In the genomic region with DNA sequence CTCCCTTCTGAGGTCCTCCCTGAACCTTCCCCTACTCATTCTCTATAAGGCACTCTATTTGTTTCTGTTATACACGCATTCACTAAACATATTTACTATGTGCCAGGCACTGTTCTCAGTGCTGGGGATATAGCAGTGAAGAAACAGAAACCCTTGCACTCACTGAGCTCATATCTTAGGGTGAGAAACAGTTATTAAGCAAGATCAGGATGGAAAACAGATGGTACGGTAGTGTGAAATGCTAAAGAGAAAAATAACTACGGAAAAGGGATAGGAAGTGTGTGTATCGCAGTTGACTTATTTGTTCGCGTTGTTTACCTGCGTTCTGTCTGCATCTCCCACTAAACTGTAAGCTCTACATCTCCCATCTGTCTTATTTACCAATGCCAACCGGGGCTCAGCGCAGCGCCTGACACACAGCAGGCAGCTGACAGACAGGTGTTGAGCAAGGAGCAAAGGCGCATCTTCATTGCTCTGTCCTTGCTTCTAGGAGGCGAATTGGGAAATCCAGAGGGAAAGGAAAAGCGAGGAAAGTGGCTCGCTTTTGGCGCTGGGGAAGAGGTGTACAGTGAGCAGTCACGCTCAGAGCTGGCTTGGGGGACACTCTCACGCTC, we compare ENCODE assay signal across 9 cellular contexts. TPM values are rescaled to one million over a fixed set of nuclear protein-coding genes. Genes with fewer than 3 reads are reported as not detected.
DNase-seq lines count a peak whose midpoint lies in the region; ATAC-seq, FAIRE-seq and TF ChIP-seq lines count a peak whose summit lies in the region.
"Had no signal": no experiment of that assay in that cellular context is flagged by ENCODE, and none has a peak within 500 bp of the region (broad histone marks: within the 10 kb centered on the region; RNA-seq: fewer than 3 reads in every experiment).

No MANE protein-coding gene starts in this region.

- no peak for ATAC-seq in stimulated activated memory B cell treated with anti-CD40 and anti-IgM and Interleukin-4, amounts not matched to agents 10 μg/mL and 1 μg/mL and 100 μg/mL, for 72 hours
- ATAC-seq in GM21360 (IDR thresholded peaks at IDR 0.05; ENCODE audit: unreplicated experiment) = no peak

- peaks cover 6% of the 10 kb centered on the region for H3K4me1 ChIP-seq in iPS-18a (ENCODE audit: control insufficient read depth, low read depth, low read length)

- no peak for TF ChIP-seq POLR2A in GM12892 (IDR thresholded peaks at IDR 0.05; ENCODE audit: low read depth, low read length)

- no peak overlapping the region for H3K27ac ChIP-seq in iPS-18a (ENCODE audit: low read length)

- no peak for DNase-seq in GM12892 (ENCODE audit: insufficient read length)
- DNase-seq in HTR-8/SVneo (ENCODE audit: insufficient read length, low spot score) = peak; percentile 12
- no peak for DNase-seq in activated T-helper 2 cell treated with anti-CD3 and anti-CD28 coated beads, Interferon-gamma antibody, Interleukin-2, Interleukin-4, amounts not matched to agents 10 μg/mL and 5 μg/mL and 100 μg/mL, durations not matched to agents 14 hours and 24 hours and 36 hours (ENCODE audit: low spot score)
- DNase-seq in NCI-H1694 (lab: John Stamatoyannopoulos, UW) = no peak
- no peak for DNase-seq in HCEC 1CT

- intact Hi-C loops in activated T-helper 2 cell treated with anti-CD3 and anti-CD28 coated beads, Interferon-gamma antibody, Interleukin-2, Interleukin-4, amounts not matched to agents 10 μg/mL and 5 μg/mL and 100 μg/mL, durations not matched to agents 14 hours and 24 hours and 36 hours (cut with micrococcal nuclease) = no loop called here

- H3K9me3 Mint-ChIP-seq in activated T-helper 2 cell treated with anti-CD3 and anti-CD28 coated beads, Interferon-gamma antibody, Interleukin-2, Interleukin-4, amounts not matched to agents 10 μg/mL and 5 μg/mL and 100 μg/mL, durations not matched to agents 14 hours and 24 hours and 36 hours = no peaks in the 10 kb centered on the region
- H3K9me3 Mint-ChIP-seq in stimulated activated memory B cell treated with anti-CD40 and anti-IgM and Interleukin-4, amounts not matched to agents 10 μg/mL and 1 μg/mL and 100 μg/mL, for 72 hours = no peaks in the 10 kb centered on the region

- FAIRE-seq in GM12892 (lab: Jason Lieb, UNC) = peak; percentile 73
- FAIRE-seq in HTR-8/SVneo (lab: Jason Lieb, UNC) = no peak

- H3K36me3 ChIP-seq in iPS-18a (ENCODE audit: control insufficient read depth, low read depth, low read length) = peaks cover 12% of the 10 kb centered on the region

- H3K4me1 Mint-ChIP-seq in activated T-helper 2 cell treated with anti-CD3 and anti-CD28 coated beads, Interferon-gamma antibody, Interleukin-2, Interleukin-4, amounts not matched to agents 10 μg/mL and 5 μg/mL and 100 μg/mL, durations not matched to agents 14 hours and 24 hours and 36 hours (ENCODE audit: low read depth) = peaks cover 30% of the 10 kb centered on the region
- peaks cover 30% of the 10 kb centered on the region for H3K4me1 Mint-ChIP-seq in stimulated activated memory B cell treated with anti-CD40 and anti-IgM and Interleukin-4, amounts not matched to agents 10 μg/mL and 1 μg/mL and 100 μg/mL, for 72 hours

- peaks cover 30% of the 10 kb centered on the region for H3K36me3 Mint-ChIP-seq in activated T-helper 2 cell treated with anti-CD3 and anti-CD28 coated beads, Interferon-gamma antibody, Interleukin-2, Interleukin-4, amounts not matched to agents 10 μg/mL and 5 μg/mL and 100 μg/mL, durations not matched to agents 14 hours and 24 hours and 36 hours (ENCODE audit: low read depth)
- H3K36me3 Mint-ChIP-seq in stimulated activated memory B cell treated with anti-CD40 and anti-IgM and Interleukin-4, amounts not matched to agents 10 μg/mL and 1 μg/mL and 100 μg/mL, for 72 hours = peaks cover 13% of the 10 kb centered on the region

- H3K4me3 ChIP-seq in iPS-18a (ENCODE audit: low read length) = peak overlapping the region; percentile 95

- H3K27ac Mint-ChIP-seq in activated T-helper 2 cell treated with anti-CD3 and anti-CD28 coated beads, Interferon-gamma antibody, Interleukin-2, Interleukin-4, amounts not matched to agents 10 μg/mL and 5 μg/mL and 100 μg/mL, durations not matched to agents 14 hours and 24 hours and 36 hours = peak overlapping the region; percentile 80
- peak overlapping the region; percentile 79 for H3K27ac Mint-ChIP-seq in stimulated activated memory B cell treated with anti-CD40 and anti-IgM and Interleukin-4, amounts not matched to agents 10 μg/mL and 1 μg/mL and 100 μg/mL, for 72 hours

- no peaks in the 10 kb centered on the region for H3K9me3 ChIP-seq in iPS-18a (ENCODE audit: control insufficient read depth, low read depth, low read length)

- H3K9ac ChIP-seq in iPS-18a (ENCODE audit: low read length) = peak overlapping the region; percentile 94

- no peaks in the 10 kb centered on the region for H3K27me3 Mint-ChIP-seq in activated T-helper 2 cell treated with anti-CD3 and anti-CD28 coated beads, Interferon-gamma antibody, Interleukin-2, Interleukin-4, amounts not matched to agents 10 μg/mL and 5 μg/mL and 100 μg/mL, durations not matched to agents 14 hours and 24 hours and 36 hours (ENCODE audit: low read depth)
- H3K27me3 Mint-ChIP-seq in stimulated activated memory B cell treated with anti-CD40 and anti-IgM and Interleukin-4, amounts not matched to agents 10 μg/mL and 1 μg/mL and 100 μg/mL, for 72 hours = no peaks in the 10 kb centered on the region

- H3K4me3 Mint-ChIP-seq in activated T-helper 2 cell treated with anti-CD3 and anti-CD28 coated beads, Interferon-gamma antibody, Interleukin-2, Interleukin-4, amounts not matched to agents 10 μg/mL and 5 μg/mL and 100 μg/mL, durations not matched to agents 14 hours and 24 hours and 36 hours (ENCODE audit: low read depth) = peak overlapping the region; percentile 90
- H3K4me3 Mint-ChIP-seq in stimulated activated memory B cell treated with anti-CD40 and anti-IgM and Interleukin-4, amounts not matched to agents 10 μg/mL and 1 μg/mL and 100 μg/mL, for 72 hours = peak overlapping the region; percentile 91

- H3K27me3 ChIP-seq in iPS-18a (ENCODE audit: control insufficient read depth, insufficient read depth, low read length) = peaks cover 6% of the 10 kb centered on the region

RNA-seq across cellular contexts. Expression of gene CYB5RL, which starts 0.6 kb away (rescaled TPM):
- polyA plus RNA-seq in GM12892 (2012; ENCODE audit: missing spikeins) = 6.0 TPM
- 10.2 and 12.2 TPM in 2 replicates for total RNA-seq in activated T-helper 2 cell treated with anti-CD3 and anti-CD28 coated beads, Interferon-gamma antibody, Interleukin-2, Interleukin-4, amounts not matched to agents 10 μg/mL and 5 μg/mL and 100 μg/mL, durations not matched to agents 14 hours and 24 hours and 36 hours

RNA-seq across cellular contexts. Expression of gene MRPL37, which starts 0.7 kb away (rescaled TPM):
- polyA plus RNA-seq in GM12892 (2012; ENCODE audit: missing spikeins) = 90.9 TPM
- total RNA-seq in activated T-helper 2 cell treated with anti-CD3 and anti-CD28 coated beads, Interferon-gamma antibody, Interleukin-2, Interleukin-4, amounts not matched to agents 10 μg/mL and 5 μg/mL and 100 μg/mL, durations not matched to agents 14 hours and 24 hours and 36 hours = 130 and 134 TPM in 2 replicates

RNA-seq across cellular contexts. Expression of gene CDCP2, which starts 46.5 kb away (rescaled TPM):
- polyA plus RNA-seq in GM12892 (2012; ENCODE audit: missing spikeins) = not detected
- not detected in 2 replicates for total RNA-seq in activated T-helper 2 cell treated with anti-CD3 and anti-CD28 coated beads, Interferon-gamma antibody, Interleukin-2, Interleukin-4, amounts not matched to agents 10 μg/mL and 5 μg/mL and 100 μg/mL, durations not matched to agents 14 hours and 24 hours and 36 hours
- total RNA-seq: T-helper 2 cell treated with Interferon-gamma antibody and Interleukin-4, amounts not matched to agents 100 ng/mL and 5 ng/mL, for 36 hours had no signal
